ENCODE assay signal across 26 cellular contexts in the genomic region with DNA sequence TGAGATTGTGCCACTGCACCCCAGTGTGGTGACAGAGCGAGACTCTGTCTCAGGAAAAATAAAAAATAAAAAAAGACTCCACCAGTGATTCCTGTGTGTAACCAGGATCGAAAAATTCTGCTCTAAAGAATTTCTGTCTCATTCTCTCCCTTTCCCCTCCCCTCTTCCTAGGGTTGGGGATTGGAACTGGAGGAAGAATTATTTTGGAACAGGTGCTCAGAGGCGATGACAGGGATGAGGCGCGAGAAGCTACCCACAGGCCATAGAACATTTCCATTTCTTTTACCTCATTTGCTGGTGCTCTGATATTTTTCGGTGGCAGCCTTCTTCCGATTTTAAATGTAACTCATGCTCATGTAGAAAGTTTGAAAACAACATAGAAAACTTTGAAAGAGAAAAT.
A peak's percentile ranks its signal among the peaks of the same experiment; 100 is the strongest.
DNase-seq lines count a peak whose midpoint lies in the region; ATAC-seq, FAIRE-seq and TF ChIP-seq lines count a peak whose summit lies in the region.
"Had no signal": no experiment of that assay in that cellular context is flagged by ENCODE, and none has a peak within 500 bp of the region (broad histone marks: within the 10 kb centered on the region; RNA-seq: fewer than 3 reads in every experiment).

No MANE protein-coding gene starts in this region.

- H3K4me3 Mint-ChIP-seq in mesothelial cell of epicardium = peak overlapping the region; percentile 20
- no peak overlapping the region for H3K4me3 Mint-ChIP-seq in naive thymus-derived CD4-positive, alpha-beta T cell
- H3K4me3 Mint-ChIP-seq: CD14-positive monocyte; CD4-positive, alpha-beta T cell; CD8-positive, alpha-beta memory T cell had no signal

- peaks cover 53% of the 10 kb centered on the region for H3K4me1 ChIP-seq in SJCRH30
- H3K4me1 ChIP-seq in GM12878 (ENCODE audit: control insufficient read depth, insufficient read depth, low read length) = peaks cover 26% of the 10 kb centered on the region
- peaks cover 0 to 94% (median 81%) of the 10 kb centered on the region in 4 donors for H3K4me1 ChIP-seq in sigmoid colon
- H3K4me1 ChIP-seq in naive thymus-derived CD4-positive, alpha-beta T cell (ENCODE audit: control insufficient read depth in 2 of 2, insufficient read depth in 2 of 2, low read length in 2 of 2) = no peaks in the 10 kb centered on the region

- TF ChIP-seq EP300 in GM12878 (IDR thresholded peaks at IDR 0.05; ENCODE audit: borderline replicate concordance in 1 of 2, control insufficient read depth in 1 of 2, low read depth in 2 of 2, low read length in 2 of 2) = no peak
- no peak for TF ChIP-seq EP300 in sigmoid colon (IDR thresholded peaks at IDR 0.05)

- H3K36me3 Mint-ChIP-seq in mesothelial cell of epicardium = no peaks in the 10 kb centered on the region
- no peaks in the 10 kb centered on the region for H3K36me3 Mint-ChIP-seq in naive thymus-derived CD4-positive, alpha-beta T cell
- H3K36me3 Mint-ChIP-seq: CD8-positive, alpha-beta memory T cell had no signal

- no peak for FAIRE-seq in GM12878 (lab: Jason Lieb, UNC)
- FAIRE-seq: A549, GM12891, H1 had no signal

- no TSS peak for BruUV-seq in GM12878 (replicated peaks; lab: Mats Ljungman, UMichigan)

- DNase-seq in SJCRH30 = peak; percentile 71 to 90
- DNase-seq in GM12878 (ENCODE audit: low read depth, low spot score) = no peak
- no peak for DNase-seq in mesothelial cell of epicardium (ENCODE audit: low spot score in 2 of 2, unreplicated experiment in 2 of 2)
- no peak for DNase-seq in sigmoid colon
- no peak for DNase-seq in NCI-H526 treated with DMSO at 0.1 percent for 48 hours (lab: John Stamatoyannopoulos, UW)
- no peak for DNase-seq in naive thymus-derived CD4-positive, alpha-beta T cell
- DNase-seq: 8988T; ACHN; AML-193; BE2C; CD4-positive, alpha-beta T cell; CD8-positive, alpha-beta memory T cell; DMS 273 treated with DMSO at 0.1 percent for 48 hours; DMS79; EL; GDM1; GM23248; H7; HCEC 1CT had no signal

- TF ChIP-seq CTCF in GM12878 (IDR thresholded peaks at IDR 0.05 in 2 of 3, conservative IDR thresholded peaks at IDR 0.05 in 1 of 3; ENCODE audit: control insufficient read depth in 2 of 3, extremely low read depth in 1 of 3, insufficient read depth in 1 of 3, low read depth in 3 of 3, low read length in 3 of 3) (no peak), mesothelial cell of epicardium (IDR thresholded peaks at IDR 0.05; ENCODE audit: unreplicated experiment) (no peak), sigmoid colon (IDR thresholded peaks at IDR 0.05) (no peak)

- H3K9me3 Mint-ChIP-seq in mesothelial cell of epicardium = no peaks in the 10 kb centered on the region
- no peaks in the 10 kb centered on the region for H3K9me3 Mint-ChIP-seq in naive thymus-derived CD4-positive, alpha-beta T cell
- H3K9me3 Mint-ChIP-seq: CD14-positive monocyte; CD4-positive, alpha-beta T cell had no signal

- WGBS in GM12878 (ENCODE audit: insufficient coverage, insufficient replicate concordance, low lambda C conversion rate, missing lambda C conversion rate) = 72% methylated on average over 7 of the region's 7 CpGs
- 96 to 97% methylated on average over 7 of the region's 7 CpGs for WGBS in sigmoid colon, 2 donors

- in situ Hi-C loops in GM12878 (cut with MboI) = no loop called here

- peak overlapping the region; percentile 96 for H3K27ac ChIP-seq in SJCRH30
- H3K27ac ChIP-seq in GM12878 (ENCODE audit: control insufficient read depth, insufficient read depth) = 0 out of 2 replicates have a peak overlapping the region, but pooled peaks have one; percentile 13
- peak overlapping the region in 3 of 4 donors; percentile 61 to 70 (median 63) for H3K27ac ChIP-seq in sigmoid colon
- no peak overlapping the region for H3K27ac ChIP-seq in naive thymus-derived CD4-positive, alpha-beta T cell (ENCODE audit: low read depth, low read length)
- H3K27ac ChIP-seq: A549; BLaER1 treated with 17β-estradiol and CSF1 and Interleukin-3, amounts not matched to agents 10 nM and 100 nM; GM23248 had no signal

- no peak overlapping the region for H2AFZ ChIP-seq in GM12878 (ENCODE audit: control insufficient read depth, low read depth, low read length)
- H2AFZ ChIP-seq: GM23248 had no signal

- ATAC-seq in GM12878 = no peak
- ATAC-seq in GM19397 (IDR thresholded peaks at IDR 0.05; ENCODE audit: unreplicated experiment) = no peak
- no peak for ATAC-seq in HG03025 (IDR thresholded peaks at IDR 0.05; ENCODE audit: low FRiP score, unreplicated experiment)
- no peak for ATAC-seq in naive thymus-derived CD4-positive, alpha-beta T cell
- ATAC-seq: A549 had no signal

- H4K20me1 ChIP-seq in GM12878 (ENCODE audit: control insufficient read depth, insufficient read depth) = 0 out of 2 replicates have a peak, but pooled peaks cover 3% of the 10 kb centered on the region

- no peak for TF ChIP-seq RAD21 in GM12878 (IDR thresholded peaks at IDR 0.05; ENCODE audit: insufficient read depth, low read depth, low read length)

- RAD21 ChIA-PET in GM12878 (lab: Charles Lee; ENCODE audit: unreplicated experiment) = interaction anchor here (1.2 to 1.7 kb wide), 5 partner anchors 8 to 41 kb away, joined by 3 to 10 read pairs (median 5); no protein-coding TSS in a partner anchor

- intact Hi-C loops in GM12878 (cut with micrococcal nuclease; ENCODE audit: unreplicated experiment) (no loop called here), sigmoid colon (cut with DNase I) (no loop called here)
- intact Hi-C loops in naive thymus-derived CD4-positive, alpha-beta T cell (cut with micrococcal nuclease) = no loop called here

- TF ChIP-seq POLR2A in GM12878 (IDR thresholded peaks at IDR 0.05; ENCODE audit: low read depth, low read length) = no peak
- no peak for TF ChIP-seq POLR2A in sigmoid colon (IDR thresholded peaks at IDR 0.05)

- H3K4me3 ChIP-seq in SJCRH30 = peak overlapping the region; percentile 12; the same call in 1 of the 2 replicates
- no peak overlapping the region for H3K4me3 ChIP-seq in GM12878
- no peak overlapping the region for H3K4me3 ChIP-seq in sigmoid colon
- no peak overlapping the region for H3K4me3 ChIP-seq in naive thymus-derived CD4-positive, alpha-beta T cell (ENCODE audit: low read length)
- H3K4me3 ChIP-seq: A549; BLaER1 treated with 17β-estradiol and CSF1 and Interleukin-3, amounts not matched to agents 10 nM and 100 nM; GM23248 had no signal

- no peak overlapping the region for H3K4me2 ChIP-seq in GM12878 (ENCODE audit: control insufficient read depth, insufficient read depth)
- H3K4me2 ChIP-seq: A549 had no signal

- POLR2A ChIA-PET in GM12878 (lab: Charles Lee) = interaction anchor here (2.5 kb wide), 1 partner anchor 41 kb away, joined by 9 read pairs; no protein-coding TSS in a partner anchor
- POLR2A ChIA-PET in naive thymus-derived CD4-positive, alpha-beta T cell (lab: Charles Lee) = no interaction called here

- H3K9me3 ChIP-seq in SJCRH30 (replicated peaks) (no peaks in the 10 kb centered on the region), GM12878 (replicated peaks; ENCODE audit: control insufficient read depth, insufficient read depth, low read length) (no peaks in the 10 kb centered on the region), sigmoid colon (no peaks in the 10 kb centered on the region)
- H3K9me3 ChIP-seq in naive thymus-derived CD4-positive, alpha-beta T cell (ENCODE audit: control insufficient read depth in 2 of 3, low read length in 3 of 3) = no peaks in the 10 kb centered on the region
- H3K9me3 ChIP-seq: A549; BE2C; BLaER1 treated with 17β-estradiol and CSF1 and Interleukin-3, amounts not matched to agents 10 nM and 100 nM had no signal

- peak overlapping the region; percentile 91 for H3K27ac Mint-ChIP-seq in mesothelial cell of epicardium
- H3K27ac Mint-ChIP-seq in naive thymus-derived CD4-positive, alpha-beta T cell = no peak overlapping the region
- H3K27ac Mint-ChIP-seq: CD4-positive, alpha-beta T cell; CD8-positive, alpha-beta memory T cell had no signal

- no peaks in the 10 kb centered on the region for H3K27me3 Mint-ChIP-seq in mesothelial cell of epicardium (ENCODE audit: low read depth)
- H3K27me3 Mint-ChIP-seq in naive thymus-derived CD4-positive, alpha-beta T cell = peaks cover 0 to 8% (median 0%) of the 10 kb centered on the region in 5 donors
- H3K27me3 Mint-ChIP-seq: CD4-positive, alpha-beta T cell had no signal

- H3K9ac ChIP-seq in GM12878 (ENCODE audit: control insufficient read depth, insufficient read depth, low read length) = no peak overlapping the region
- H3K9ac ChIP-seq: BLaER1 treated with 17β-estradiol and CSF1 and Interleukin-3, amounts not matched to agents 10 nM and 100 nM; GM23248 had no signal

- peaks cover 3% of the 10 kb centered on the region for H3K79me2 ChIP-seq in GM12878 (ENCODE audit: control insufficient read depth, insufficient read depth, low read length)

- SMC1A ChIA-PET in GM12878 (lab: Charles Lee; ENCODE audit: uncharacterized antibody, unreplicated experiment) = interaction anchor here (1.3 to 5.8 kb wide), 8 partner anchors 8 to 78 kb away, joined by 3 to 66 read pairs (median 8); no protein-coding TSS in a partner anchor

- H3K36me3 ChIP-seq in SJCRH30 (no peaks in the 10 kb centered on the region), GM12878 (ENCODE audit: control insufficient read depth in 2 of 2, insufficient read depth in 2 of 2, low read length in 1 of 2) (no peaks in the 10 kb centered on the region; a peak in 1 of 4 replicates), sigmoid colon (no peaks in the 10 kb centered on the region)
- no peaks in the 10 kb centered on the region for H3K36me3 ChIP-seq in naive thymus-derived CD4-positive, alpha-beta T cell (ENCODE audit: control insufficient read depth in 2 of 3, insufficient read depth in 3 of 3, low read length in 3 of 3)
- H3K36me3 ChIP-seq: BE2C; BLaER1 treated with 17β-estradiol and CSF1 and Interleukin-3, amounts not matched to agents 10 nM and 100 nM had no signal

- peaks cover 79% of the 10 kb centered on the region for H3K4me1 Mint-ChIP-seq in mesothelial cell of epicardium
- H3K4me1 Mint-ChIP-seq in naive thymus-derived CD4-positive, alpha-beta T cell = peaks cover 0 to 2% (median 0%) of the 10 kb centered on the region in 7 donors
- H3K4me1 Mint-ChIP-seq: CD8-positive, alpha-beta memory T cell had no signal

- CTCF ChIA-PET in GM12878 (lab: Yijun Ruan, JAX) = interaction anchor here (0.9 to 5.0 kb wide), 3 partner anchors 8 to 18 kb away, joined by 3 to 23 read pairs (median 3); no protein-coding TSS in a partner anchor
- CTCF ChIA-PET in naive thymus-derived CD4-positive, alpha-beta T cell (lab: Charles Lee) = no interaction called here

- H3K27me3 ChIP-seq in SJCRH30 = no peaks in the 10 kb centered on the region
- H3K27me3 ChIP-seq in GM12878 (replicated peaks in 1 of 2; ENCODE audit: control insufficient read depth in 2 of 2, insufficient read depth in 2 of 2, low read length in 1 of 2) = no peaks in the 10 kb centered on the region
- no peaks in the 10 kb centered on the region for H3K27me3 ChIP-seq in sigmoid colon
- H3K27me3 ChIP-seq in naive thymus-derived CD4-positive, alpha-beta T cell (ENCODE audit: control insufficient read depth in 2 of 2, insufficient read depth in 2 of 2, low read length in 2 of 2) = no peaks in the 10 kb centered on the region
- H3K27me3 ChIP-seq: BE2C; BLaER1 treated with 17β-estradiol and CSF1 and Interleukin-3, amounts not matched to agents 10 nM and 100 nM had no signal

Comparison
In these comparisons a context has a peak if more than half of its experiments do, and no peak if none do; other contexts are left out.
1. DNase-seq: peak in SJCRH30 (2 of 2); none in GM12878 (single experiment), mesothelial cell of epicardium (0 of 2), sigmoid colon (single experiment), NCI-H526 treated with DMSO at 0.1 percent for 48 hours (single experiment) and naive thymus-derived CD4-positive, alpha-beta T cell (0 of 9).